In genomic region chr2:55843096-55843991, GRCh38 we compare ENCODE assay signal across 1 cellular context.
TF ChIP-seq lines count a peak whose summit lies in the region.

No MANE protein-coding gene starts in this region.

TF ChIP-seq in A549, 52 proteins besides CTCF, POLR2A, EP300 and RAD21 (continued from another document):
- TF ChIP-seq ZSCAN20 (CRISPR knock-in tag; IDR thresholded peaks at IDR 0.05): 0 out of 2 replicates have a peak, but pooled peaks have one; percentile 59
- TF ChIP-seq, protein P1, sequence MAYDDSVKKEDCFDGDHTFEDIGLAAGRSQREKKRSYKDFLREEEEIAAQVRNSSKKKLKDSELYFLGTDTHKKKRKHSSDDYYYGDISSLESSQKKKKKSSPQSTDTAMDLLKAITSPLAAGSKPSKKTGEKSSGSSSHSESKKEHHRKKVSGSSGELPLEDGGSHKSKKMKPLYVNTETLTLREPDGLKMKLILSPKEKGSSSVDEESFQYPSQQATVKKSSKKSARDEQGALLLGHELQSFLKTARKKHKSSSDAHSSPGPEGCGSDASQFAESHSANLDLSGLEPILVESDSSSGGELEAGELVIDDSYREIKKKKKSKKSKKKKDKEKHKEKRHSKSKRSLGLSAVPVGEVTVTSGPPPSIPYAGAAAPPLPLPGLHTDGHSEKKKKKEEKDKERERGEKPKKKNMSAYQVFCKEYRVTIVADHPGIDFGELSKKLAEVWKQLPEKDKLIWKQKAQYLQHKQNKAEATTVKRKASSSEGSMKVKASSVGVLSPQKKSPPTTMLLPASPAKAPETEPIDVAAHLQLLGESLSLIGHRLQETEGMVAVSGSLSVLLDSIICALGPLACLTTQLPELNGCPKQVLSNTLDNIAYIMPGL (CRISPR knock-in tag; IDR thresholded peaks at IDR 0.05; ENCODE audit: borderline replicate concordance): no peak
- no peak for TF ChIP-seq KDM5A (IDR thresholded peaks at IDR 0.05)
- TF ChIP-seq ZC3H11A (IDR thresholded peaks at IDR 0.05): no peak
- TF ChIP-seq CEBPB (IDR thresholded peaks at IDR 0.05): peak; percentile 64 to 90
- TF ChIP-seq, protein P2, sequence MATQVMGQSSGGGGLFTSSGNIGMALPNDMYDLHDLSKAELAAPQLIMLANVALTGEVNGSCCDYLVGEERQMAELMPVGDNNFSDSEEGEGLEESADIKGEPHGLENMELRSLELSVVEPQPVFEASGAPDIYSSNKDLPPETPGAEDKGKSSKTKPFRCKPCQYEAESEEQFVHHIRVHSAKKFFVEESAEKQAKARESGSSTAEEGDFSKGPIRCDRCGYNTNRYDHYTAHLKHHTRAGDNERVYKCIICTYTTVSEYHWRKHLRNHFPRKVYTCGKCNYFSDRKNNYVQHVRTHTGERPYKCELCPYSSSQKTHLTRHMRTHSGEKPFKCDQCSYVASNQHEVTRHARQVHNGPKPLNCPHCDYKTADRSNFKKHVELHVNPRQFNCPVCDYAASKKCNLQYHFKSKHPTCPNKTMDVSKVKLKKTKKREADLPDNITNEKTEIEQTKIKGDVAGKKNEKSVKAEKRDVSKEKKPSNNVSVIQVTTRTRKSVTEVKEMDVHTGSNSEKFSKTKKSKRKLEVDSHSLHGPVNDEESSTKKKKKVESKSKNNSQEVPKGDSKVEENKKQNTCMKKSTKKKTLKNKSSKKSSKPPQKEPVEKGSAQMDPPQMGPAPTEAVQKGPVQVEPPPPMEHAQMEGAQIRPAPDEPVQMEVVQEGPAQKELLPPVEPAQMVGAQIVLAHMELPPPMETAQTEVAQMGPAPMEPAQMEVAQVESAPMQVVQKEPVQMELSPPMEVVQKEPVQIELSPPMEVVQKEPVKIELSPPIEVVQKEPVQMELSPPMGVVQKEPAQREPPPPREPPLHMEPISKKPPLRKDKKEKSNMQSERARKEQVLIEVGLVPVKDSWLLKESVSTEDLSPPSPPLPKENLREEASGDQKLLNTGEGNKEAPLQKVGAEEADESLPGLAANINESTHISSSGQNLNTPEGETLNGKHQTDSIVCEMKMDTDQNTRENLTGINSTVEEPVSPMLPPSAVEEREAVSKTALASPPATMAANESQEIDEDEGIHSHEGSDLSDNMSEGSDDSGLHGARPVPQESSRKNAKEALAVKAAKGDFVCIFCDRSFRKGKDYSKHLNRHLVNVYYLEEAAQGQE (IDR thresholded peaks at IDR 0.05): no peak
- TF ChIP-seq HOXB13 (CRISPR knock-in tag; IDR thresholded peaks at IDR 0.05; ENCODE audit: low read depth): peak; percentile 31; the same call in 1 of the 2 replicates
- no peak for TF ChIP-seq RNF2 (IDR thresholded peaks at IDR 0.05; ENCODE audit: borderline replicate concordance, low read depth)
- no peak for TF ChIP-seq RARB (CRISPR knock-in tag; IDR thresholded peaks at IDR 0.05)
- no peak for TF ChIP-seq CBX8 (IDR thresholded peaks at IDR 0.05)
- peak; percentile 96 for TF ChIP-seq GATA3 (IDR thresholded peaks at IDR 0.05; ENCODE audit: borderline replicate concordance)
TF ChIP-seq in A549: peak in this region for 23.
